Comparison of ENCODE assay signal across 1 cellular context in the genomic region with DNA sequence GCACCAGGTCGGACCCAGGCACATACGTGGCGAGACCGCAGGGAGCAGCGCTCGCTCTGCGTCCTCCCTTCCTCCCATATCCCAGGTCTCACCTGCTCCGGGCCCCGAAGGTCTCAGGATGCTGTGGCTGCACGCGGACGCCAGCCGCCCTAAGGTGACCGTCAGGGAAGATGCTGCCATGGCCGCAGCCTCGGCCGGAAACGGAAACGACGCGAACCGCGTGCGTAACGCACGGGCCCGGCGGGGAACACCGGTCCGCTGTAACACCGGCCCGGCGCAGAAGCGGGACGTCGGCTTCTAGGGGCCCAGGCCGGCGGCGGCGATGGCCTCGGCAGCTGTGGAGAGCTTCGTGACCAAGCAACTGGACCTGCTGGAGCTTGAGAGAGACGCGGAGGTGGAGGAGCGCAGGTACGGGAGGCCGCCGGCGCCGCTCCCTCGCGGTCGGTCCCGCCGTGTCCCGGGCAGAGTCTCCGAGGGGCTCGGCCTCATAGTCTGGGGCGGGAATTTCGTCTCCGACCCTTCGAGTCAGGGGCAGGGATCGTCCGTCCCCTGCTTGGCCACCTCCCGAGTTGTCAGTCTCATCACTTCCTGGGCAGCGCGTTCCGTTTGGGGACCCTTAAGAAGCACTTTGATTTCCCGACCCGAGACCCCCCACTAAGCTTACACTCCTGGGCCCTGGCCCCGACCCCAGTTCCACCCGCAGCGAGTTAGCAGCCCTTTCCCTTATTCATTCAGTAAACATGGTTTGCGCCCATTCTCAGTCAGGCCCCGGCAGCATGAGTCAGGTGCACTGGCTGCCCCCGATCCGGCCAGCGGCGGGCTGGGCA.
TF ChIP-seq lines count a peak whose summit lies in the region.

Gene IGHMBP2 (plus strand): TSS at position 261 of the 827 bp plus-strand sequence. CDS start 62 bp downstream, at position 323.
Gene MRPL21 (minus strand): TSS at position 202 of the 827 bp plus-strand sequence. CDS start 22 bp downstream, at position 180.

TF ChIP-seq in WTC11, 78 proteins besides CTCF, POLR2A, EP300 and RAD21 (continued from another document and continues in another):
- TF ChIP-seq MYBL2 (CRISPR knock-in tag; IDR thresholded peaks at IDR 0.05) (peak; percentile 95), ZBTB21 (CRISPR knock-in tag; IDR thresholded peaks at IDR 0.05; ENCODE audit: borderline replicate concordance) (peak; percentile 82; the same call in 1 of the 2 replicates), ARID4B (CRISPR knock-in tag; IDR thresholded peaks at IDR 0.05; ENCODE audit: borderline replicate concordance) (peak; percentile 95), E2F5 (CRISPR knock-in tag; IDR thresholded peaks at IDR 0.05) (peak; percentile 89), ZSCAN18 (CRISPR knock-in tag; IDR thresholded peaks at IDR 0.05) (no peak), NR3C1 (CRISPR knock-in tag; conservative IDR thresholded peaks at IDR 0.05; ENCODE audit: low read depth) (no peak), ZNF263 (CRISPR knock-in tag; IDR thresholded peaks at IDR 0.05; ENCODE audit: low read depth) (no peak), FOXP1 (CRISPR knock-in tag; IDR thresholded peaks at IDR 0.05; ENCODE audit: borderline replicate concordance) (peak; percentile 98), ZNF121 (CRISPR knock-in tag; IDR thresholded peaks at IDR 0.05) (peak; percentile 75; the same call in 1 of the 2 replicates), HMGXB4 (CRISPR knock-in tag; IDR thresholded peaks at IDR 0.05) (peak; percentile 98), TCF7 (CRISPR knock-in tag; IDR thresholded peaks at IDR 0.05; ENCODE audit: low read depth) (peak; percentile 89; the same call in 1 of the 2 replicates), ATF2 (CRISPR knock-in tag; IDR thresholded peaks at IDR 0.05; ENCODE audit: borderline replicate concordance, low read depth) (peak; percentile 47; the same call in 1 of the 2 replicates), GTF2I (CRISPR knock-in tag; conservative IDR thresholded peaks at IDR 0.05) (no peak), ETV6 (CRISPR knock-in tag; IDR thresholded peaks at IDR 0.05) (peak; percentile 95), ZNF396 (CRISPR knock-in tag; IDR thresholded peaks at IDR 0.05; ENCODE audit: borderline replicate concordance) (no peak), MXD4 (CRISPR knock-in tag; IDR thresholded peaks at IDR 0.05; ENCODE audit: borderline replicate concordance) (no peak), E2F4 (CRISPR knock-in tag; IDR thresholded peaks at IDR 0.05; ENCODE audit: borderline replicate concordance, low read depth) (peak; percentile 72; the same call in 1 of the 2 replicates), ZNF317 (CRISPR knock-in tag; IDR thresholded peaks at IDR 0.05; ENCODE audit: borderline replicate concordance, low read depth) (0 out of 2 replicates have a peak, but pooled peaks have one; percentile 53), TP53 (CRISPR knock-in tag; IDR thresholded peaks at IDR 0.05) (no peak), RORB (CRISPR knock-in tag; IDR thresholded peaks at IDR 0.05) (no peak), HMGA2 (CRISPR knock-in tag; IDR thresholded peaks at IDR 0.05) (0 out of 2 replicates have a peak, but pooled peaks have one; percentile 20), USF1 (CRISPR knock-in tag; IDR thresholded peaks at IDR 0.05) (peak; percentile 66; the same call in 1 of the 2 replicates), FOXJ3 (CRISPR knock-in tag; IDR thresholded peaks at IDR 0.05; ENCODE audit: borderline replicate concordance) (no peak), CREB1 (CRISPR knock-in tag; IDR thresholded peaks at IDR 0.05) (0 out of 2 replicates have a peak, but pooled peaks have one; percentile 63), ESRRA (CRISPR knock-in tag; IDR thresholded peaks at IDR 0.05; ENCODE audit: borderline replicate concordance) (peak; percentile 96)
- TF ChIP-seq, protein P1, sequence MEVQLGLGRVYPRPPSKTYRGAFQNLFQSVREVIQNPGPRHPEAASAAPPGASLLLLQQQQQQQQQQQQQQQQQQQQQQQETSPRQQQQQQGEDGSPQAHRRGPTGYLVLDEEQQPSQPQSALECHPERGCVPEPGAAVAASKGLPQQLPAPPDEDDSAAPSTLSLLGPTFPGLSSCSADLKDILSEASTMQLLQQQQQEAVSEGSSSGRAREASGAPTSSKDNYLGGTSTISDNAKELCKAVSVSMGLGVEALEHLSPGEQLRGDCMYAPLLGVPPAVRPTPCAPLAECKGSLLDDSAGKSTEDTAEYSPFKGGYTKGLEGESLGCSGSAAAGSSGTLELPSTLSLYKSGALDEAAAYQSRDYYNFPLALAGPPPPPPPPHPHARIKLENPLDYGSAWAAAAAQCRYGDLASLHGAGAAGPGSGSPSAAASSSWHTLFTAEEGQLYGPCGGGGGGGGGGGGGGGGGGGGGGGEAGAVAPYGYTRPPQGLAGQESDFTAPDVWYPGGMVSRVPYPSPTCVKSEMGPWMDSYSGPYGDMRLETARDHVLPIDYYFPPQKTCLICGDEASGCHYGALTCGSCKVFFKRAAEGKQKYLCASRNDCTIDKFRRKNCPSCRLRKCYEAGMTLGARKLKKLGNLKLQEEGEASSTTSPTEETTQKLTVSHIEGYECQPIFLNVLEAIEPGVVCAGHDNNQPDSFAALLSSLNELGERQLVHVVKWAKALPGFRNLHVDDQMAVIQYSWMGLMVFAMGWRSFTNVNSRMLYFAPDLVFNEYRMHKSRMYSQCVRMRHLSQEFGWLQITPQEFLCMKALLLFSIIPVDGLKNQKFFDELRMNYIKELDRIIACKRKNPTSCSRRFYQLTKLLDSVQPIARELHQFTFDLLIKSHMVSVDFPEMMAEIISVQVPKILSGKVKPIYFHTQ (CRISPR knock-in tag; IDR thresholded peaks at IDR 0.05) = no peak
- TF ChIP-seq, protein P2, sequence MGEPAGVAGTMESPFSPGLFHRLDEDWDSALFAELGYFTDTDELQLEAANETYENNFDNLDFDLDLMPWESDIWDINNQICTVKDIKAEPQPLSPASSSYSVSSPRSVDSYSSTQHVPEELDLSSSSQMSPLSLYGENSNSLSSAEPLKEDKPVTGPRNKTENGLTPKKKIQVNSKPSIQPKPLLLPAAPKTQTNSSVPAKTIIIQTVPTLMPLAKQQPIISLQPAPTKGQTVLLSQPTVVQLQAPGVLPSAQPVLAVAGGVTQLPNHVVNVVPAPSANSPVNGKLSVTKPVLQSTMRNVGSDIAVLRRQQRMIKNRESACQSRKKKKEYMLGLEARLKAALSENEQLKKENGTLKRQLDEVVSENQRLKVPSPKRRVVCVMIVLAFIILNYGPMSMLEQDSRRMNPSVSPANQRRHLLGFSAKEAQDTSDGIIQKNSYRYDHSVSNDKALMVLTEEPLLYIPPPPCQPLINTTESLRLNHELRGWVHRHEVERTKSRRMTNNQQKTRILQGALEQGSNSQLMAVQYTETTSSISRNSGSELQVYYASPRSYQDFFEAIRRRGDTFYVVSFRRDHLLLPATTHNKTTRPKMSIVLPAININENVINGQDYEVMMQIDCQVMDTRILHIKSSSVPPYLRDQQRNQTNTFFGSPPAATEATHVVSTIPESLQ (CRISPR knock-in tag; IDR thresholded peaks at IDR 0.05) = no peak
